1 cellular context compared by ENCODE assay signal in genomic region chr3:182259579-182259978, GRCh38.
TF ChIP-seq lines count a peak whose summit lies in the region.

No MANE protein-coding gene starts in this region.

TF ChIP-seq in SK-N-SH, 30 proteins besides CTCF, POLR2A, EP300 and RAD21 (continued from another document):
- TF ChIP-seq MAX (IDR thresholded peaks at IDR 0.05; ENCODE audit: low read depth), result no peak
- no peak for TF ChIP-seq FOSL2 (IDR thresholded peaks at IDR 0.05; ENCODE audit: borderline replicate concordance, low read depth)
- no peak for TF ChIP-seq NRF1 (IDR thresholded peaks at IDR 0.05; ENCODE audit: low read depth, low read length)
- TF ChIP-seq USF2 (IDR thresholded peaks at IDR 0.05; ENCODE audit: borderline replicate concordance, low read depth, low read length), result no peak
- no peak for TF ChIP-seq TEAD4 (IDR thresholded peaks at IDR 0.05; ENCODE audit: borderline replicate concordance, insufficient read depth)
